Comparison of ENCODE assay signal across 19 cellular contexts in the genomic region with DNA sequence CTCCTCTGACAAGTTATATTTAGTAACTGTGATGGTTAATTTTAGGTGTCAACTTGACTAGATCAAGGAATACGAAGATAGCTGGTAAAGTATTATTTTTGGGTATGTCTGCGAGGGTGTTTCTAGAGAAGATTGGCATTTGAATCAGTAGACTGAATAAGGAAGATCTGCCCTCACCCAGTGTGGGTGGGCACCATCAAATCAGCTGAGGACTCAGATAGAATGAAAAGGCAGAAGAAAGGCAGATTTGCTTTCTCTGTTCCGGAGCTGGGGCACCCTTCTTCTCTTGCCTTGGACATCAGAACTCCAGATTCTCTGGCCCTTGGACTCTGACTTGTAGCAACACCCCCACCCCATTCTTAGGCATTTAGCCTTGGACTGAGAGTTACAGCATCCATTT.
DNase-seq lines count a peak whose midpoint lies in the region; ATAC-seq lines count a peak whose summit lies in the region.
"Had no signal": no experiment of that assay in that cellular context is flagged by ENCODE, and none has a peak within 500 bp of the region (broad histone marks: within the 10 kb centered on the region; RNA-seq: fewer than 3 reads in every experiment).

No MANE protein-coding gene starts in this region.

- no peaks in the 10 kb centered on the region for H3K9me2 ChIP-seq in Karpas-422 (replicated peaks; ENCODE audit: insufficient read depth, low read length)

- H3K9ac ChIP-seq in Karpas-422 (ENCODE audit: low read length): no peak overlapping the region
- H3K9ac ChIP-seq: BLaER1 had no signal

- no peaks in the 10 kb centered on the region for H4K20me1 ChIP-seq in Karpas-422 (ENCODE audit: insufficient read depth, low read depth, low read length)
- H4K20me1 ChIP-seq: BLaER1 had no signal

- DNase-seq in caudate nucleus (lab: John Stamatoyannopoulos, UW): peak in 38 of 61 donors; percentile 1 to 92 (median 22)
- DNase-seq in head of caudate nucleus: peak in 40 of 42 donors; percentile 4 to 87 (median 57)
- no peak for DNase-seq in Karpas-422
- DNase-seq in MV-4-11 (lab: John Stamatoyannopoulos, UW): no peak
- DNase-seq: 8988T; ACHN; BE2C; C1 segment of cervical spinal cord; CD4-positive, alpha-beta memory T cell; CD4-positive, CD25-positive, alpha-beta regulatory T cell; CD8-positive, alpha-beta memory T cell; COR-L47; DMS 273 treated with DMSO at 0.1 percent for 48 hours; DMS153; DMS53; DMS79; GF-D8 had no signal

- no peak overlapping the region for H3K4me2 ChIP-seq in Karpas-422 (ENCODE audit: low read depth, low read length, poor library complexity, severe bottlenecking)
- H3K4me2 ChIP-seq: BLaER1 had no signal

- peak overlapping the region; percentile 11 for H3K27ac ChIP-seq in caudate nucleus (ENCODE audit: low read depth, low read length)
- no peak overlapping the region for H3K27ac ChIP-seq in Karpas-422 (ENCODE audit: low read length)
- H3K27ac ChIP-seq: BLaER1 had no signal

- ATAC-seq in GM18867 (IDR thresholded peaks at IDR 0.05; ENCODE audit: unreplicated experiment): no peak

- no peak overlapping the region for H3K4me3 ChIP-seq in Karpas-422 (ENCODE audit: low read length)
- H3K4me3 ChIP-seq: BLaER1 had no signal

- H3K79me2 ChIP-seq in Karpas-422 (ENCODE audit: low read length): no peaks in the 10 kb centered on the region

- H3K27me3 ChIP-seq in Karpas-422 (ENCODE audit: low read length): no peaks in the 10 kb centered on the region
- H3K27me3 ChIP-seq: BE2C, BLaER1 had no signal

- intact Hi-C loops in head of caudate nucleus (cut with DNase I): no loop called here

- H3K36me3 ChIP-seq in Karpas-422 (ENCODE audit: insufficient read depth, low read length): no peaks in the 10 kb centered on the region
- H3K36me3 ChIP-seq: BE2C, BLaER1 had no signal

- H3K4me1 ChIP-seq in Karpas-422 (ENCODE audit: low read length): no peaks in the 10 kb centered on the region
- H3K4me1 ChIP-seq: BE2C, BLaER1 had no signal

- H2AFZ ChIP-seq in Karpas-422 (ENCODE audit: low read length): no peak overlapping the region

- H3K9me3 ChIP-seq in Karpas-422 (ENCODE audit: low read length): no peaks in the 10 kb centered on the region
- H3K9me3 ChIP-seq: BE2C had no signal

Comparison
In these comparisons a context has a peak if more than half of its experiments do, and no peak if none do; other contexts are left out.
1. DNase-seq: peak in caudate nucleus (38 of 61) and head of caudate nucleus (40 of 42); none in Karpas-422 (single experiment) and MV-4-11 (single experiment).